In the genomic region with DNA sequence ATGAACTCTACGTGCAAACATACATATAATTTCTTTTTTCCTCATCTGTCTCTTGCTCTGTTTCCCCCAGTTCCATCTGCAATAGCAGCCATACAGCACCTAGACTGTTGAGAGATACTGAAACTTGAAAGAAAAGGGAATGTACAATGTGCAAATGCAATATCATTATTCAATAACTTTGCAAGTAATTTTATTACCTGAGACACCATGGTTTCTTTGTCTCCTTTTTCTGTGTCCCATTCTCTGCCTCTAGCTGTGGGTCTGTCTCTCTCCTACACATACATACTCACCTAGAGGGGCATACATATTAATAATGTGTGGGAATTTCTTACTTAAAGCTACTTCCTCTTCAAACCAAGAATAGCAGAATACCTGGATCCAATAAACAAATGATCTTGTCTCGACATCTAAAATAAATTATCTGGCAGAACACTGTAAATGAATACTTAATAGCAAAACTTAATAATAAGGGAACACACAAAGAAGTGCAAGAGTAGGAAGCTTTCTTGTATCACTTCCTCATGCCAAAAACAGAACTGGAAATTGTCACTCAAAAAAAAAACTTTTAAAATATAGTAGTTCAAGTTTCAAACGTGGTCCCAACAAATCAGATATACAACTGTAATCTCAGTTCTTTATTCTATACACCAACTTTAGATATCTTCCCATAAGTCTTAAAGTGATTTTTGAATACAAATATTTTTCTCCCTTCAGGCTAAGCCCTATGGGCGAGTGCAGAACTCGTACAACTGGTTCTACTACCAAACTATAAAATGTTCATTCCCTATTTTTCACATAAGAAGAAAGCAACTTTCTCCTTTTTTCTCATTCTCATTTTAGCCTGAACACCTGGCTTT, we compare ENCODE assay signal across 12 cellular contexts.
DNase-seq lines count a peak whose midpoint lies in the region; ATAC-seq and TF ChIP-seq lines count a peak whose summit lies in the region.
"Had no signal": no experiment of that assay in that cellular context is flagged by ENCODE, and none has a peak within 500 bp of the region (broad histone marks: within the 10 kb centered on the region; RNA-seq: fewer than 3 reads in every experiment).

No MANE protein-coding gene starts in this region.

- ATAC-seq in HG02623 (IDR thresholded peaks at IDR 0.05; ENCODE audit: unreplicated experiment), result peak; percentile 56

- peak overlapping the region; percentile 14 to 75 (median 47) for H3K27ac Mint-ChIP-seq in nephron

- DNase-seq in NCI-H2196 (lab: John Stamatoyannopoulos, UW; ENCODE audit: unreplicated experiment) (peak; percentile 6), NCI-H2196 treated with DMSO at 0.1 percent for 48 hours (lab: John Stamatoyannopoulos, UW; ENCODE audit: unreplicated experiment) (no peak), HT-29 (ENCODE audit: low spot score) (peak; percentile 57), NCI-H82 treated with DMSO at 0.1 percent for 48 hours (lab: John Stamatoyannopoulos, UW; ENCODE audit: unreplicated experiment) (no peak), midbrain (lab: John Stamatoyannopoulos, UW) (no peak)
- no peak for DNase-seq in activated CD8-positive, alpha-beta memory T cell treated with anti-CD3 and anti-CD28 coated beads for 24 hours
- DNase-seq: foreskin fibroblast; NK-92 treated with Interleukin-12 subunit alpha and Interleukin-12 subunit beta, amount 100 ng/mL, for 24 hours; ovary; stimulated activated CD4-positive, alpha-beta T cell treated with anti-CD3 and anti-CD28 coated beads, Interleukin-4, amount 100 ng/mL, for 4 hours had no signal

- H3K4me3 Mint-ChIP-seq in nephron, result no peak overlapping the region

- H3K36me3 Mint-ChIP-seq in nephron (ENCODE audit: low read depth), result no peaks in the 10 kb centered on the region

- TF ChIP-seq CTCF in nephron (IDR thresholded peaks at IDR 0.05; ENCODE audit: unreplicated experiment in 3 of 3), result no peak

- H3K9me3 Mint-ChIP-seq in nephron, result no peaks in the 10 kb centered on the region

- H3K4me1 Mint-ChIP-seq in nephron, result peaks cover 18% of the 10 kb centered on the region

- H3K27me3 Mint-ChIP-seq in nephron (ENCODE audit: low read depth), result no peaks in the 10 kb centered on the region

Comparison
In these comparisons a context has a peak if more than half of its experiments do, and no peak if none do; other contexts are left out.
1. DNase-seq: peak in NCI-H2196 (single experiment) and HT-29 (single experiment); none in NCI-H2196 treated with DMSO at 0.1 percent for 48 hours (single experiment), NCI-H82 treated with DMSO at 0.1 percent for 48 hours (single experiment), midbrain (single experiment) and activated CD8-positive, alpha-beta memory T cell treated with anti-CD3 and anti-CD28 coated beads for 24 hours (single experiment).